In the genomic region with DNA sequence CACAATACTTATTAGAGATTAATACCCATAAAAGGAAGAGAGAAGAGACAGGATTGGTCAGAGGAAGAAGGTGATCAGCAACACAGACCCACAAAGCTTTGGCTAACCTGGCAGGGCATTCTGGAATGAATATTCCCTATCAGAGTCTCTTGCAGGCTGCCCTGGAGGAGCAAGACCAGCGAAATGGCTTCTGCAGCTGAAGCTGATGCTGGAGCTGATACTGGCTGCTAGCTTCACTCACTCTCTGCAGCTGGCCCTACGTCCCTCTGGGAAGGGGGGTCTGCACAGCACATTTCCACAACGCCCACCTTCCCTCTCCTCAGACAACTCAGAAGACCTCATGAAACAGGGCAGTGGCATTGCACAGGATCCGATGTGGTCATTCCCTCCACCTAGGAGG, we compare ENCODE assay signal across 26 cellular contexts.
"Had no signal": no experiment of that assay in that cellular context is flagged by ENCODE, and none has a peak within 500 bp of the region (broad histone marks: within the 10 kb centered on the region; RNA-seq: fewer than 3 reads in every experiment).

No MANE protein-coding gene starts in this region.

- H3K36me3 ChIP-seq: left lung, pancreas, right atrium auricular region, right lobe of liver, tibial nerve, uterus had no signal

- H3K27ac ChIP-seq: left lung, pancreas, psoas muscle, right atrium auricular region, right lobe of liver, tibial nerve, uterus had no signal

- FAIRE-seq: islet of Langerhans, kidney, pancreas had no signal

- H3K4me2 ChIP-seq: smooth muscle cell had no signal

- H3K9me3 ChIP-seq: left lung, pancreas, psoas muscle, right atrium auricular region, right lobe of liver, tibial nerve, uterus had no signal

- H3K4me1 ChIP-seq: left lung, pancreas, psoas muscle, right atrium auricular region, right lobe of liver, tibial nerve, uterus had no signal

- ATAC-seq: left colon; left lung; natural killer cell; pancreas; psoas muscle; right lobe of liver; stimulated activated memory B cell treated with anti-CD40 and anti-IgM and Interleukin-4, amounts not matched to agents 10 μg/mL and 1 μg/mL and 100 μg/mL, for 72 hours had no signal

- H3K27me3 ChIP-seq: left lung, pancreas, right atrium auricular region, right lobe of liver, tibial nerve, uterus had no signal

- H3K4me3 ChIP-seq: left lung, pancreas, psoas muscle, right atrium auricular region, right lobe of liver, smooth muscle cell, tibial nerve, uterus had no signal

- DNase-seq: hypothalamus; immature natural killer cell; kidney; left colon; left lung; naive B cell; natural killer cell; nephron progenitor cell; nucleus accumbens; pancreas; posterior cingulate gyrus; psoas muscle; right lobe of liver; stimulated activated CD4-positive, alpha-beta T cell treated with anti-CD3 and anti-CD28 coated beads, Interleukin-1b, Interleukin-23, amount 100 ng/mL, for 48 hours; stimulated activated CD4-positive, alpha-beta T cell treated with anti-CD3 and anti-CD28 coated beads, Interleukin-2, amount 100 ng/mL, for 48 hours; stimulated activated CD4-positive, alpha-beta T cell treated with anti-CD3 and anti-CD28 coated beads, Interleukin-4, amount 100 ng/mL, for 4 hours; stimulated activated CD8-positive, alpha-beta memory T cell treated with anti-CD3 and anti-CD28 coated beads, Interleukin-4, amount 100 ng/mL, for 48 hours; stimulated activated naive CD4-positive, alpha-beta T cell treated with Interleukin-2 at 50 U/mL for 16 hours; stimulated activated naive CD8-positive, alpha-beta T cell treated with anti-CD3 and anti-CD28 coated beads, Interleukin-15, amount 100 ng/mL, for 72 hours; substantia nigra; uterus had no signal
